Comparison of ENCODE assay signal across 9 cellular contexts in genomic region chr13:110524484-110525254, GRCh38. TPM values are rescaled to one million over a fixed set of nuclear protein-coding genes. Genes with fewer than 3 reads are reported as not detected.
DNase-seq lines count a peak whose midpoint lies in the region; ATAC-seq and TF ChIP-seq lines count a peak whose summit lies in the region.
"Had no signal": no experiment of that assay in that cellular context is flagged by ENCODE, and none has a peak within 500 bp of the region (broad histone marks: within the 10 kb centered on the region; RNA-seq: fewer than 3 reads in every experiment).

No MANE protein-coding gene starts in this region.

- H3K56ac ChIP-seq in mesendoderm (ENCODE audit: low read length) = no peak overlapping the region

- no peak overlapping the region for H2AK5ac ChIP-seq in mesendoderm (ENCODE audit: low read length)

- H4K5ac ChIP-seq in mesendoderm (ENCODE audit: low read length) = no peak overlapping the region

- DNase-seq in DND-41 (peak; percentile 6), NCI-H2029 treated with DMSO at 0.1 percent for 48 hours (lab: John Stamatoyannopoulos, UW) (peak; percentile 85), coronary artery (ENCODE audit: low spot score) (no peak), CD1c-positive myeloid dendritic cell (ENCODE audit: extremely low spot score) (no peak), NCI-H2227 treated with DMSO at 0.1 percent for 48 hours (lab: John Stamatoyannopoulos, UW) (no peak), mesendoderm (no peak), HFFc6 (no peak)

- H3K27ac Mint-ChIP-seq in HFFc6 = no peak overlapping the region
- H3K27ac Mint-ChIP-seq: activated naive CD8-positive, alpha-beta T cell had no signal

- no peak overlapping the region for H2BK5ac ChIP-seq in mesendoderm (ENCODE audit: low read length)

- no peaks in the 10 kb centered on the region for H3K9me3 Mint-ChIP-seq in HFFc6

- H3K4ac ChIP-seq in mesendoderm (ENCODE audit: low read depth, low read length) = no peak overlapping the region

- TF ChIP-seq CTCF in DND-41 (IDR thresholded peaks at IDR 0.05; ENCODE audit: borderline replicate concordance, extremely low read depth, low read length, poor library complexity, severe bottlenecking) (no peak), coronary artery (IDR thresholded peaks at IDR 0.05) (no peak), parathyroid adenoma (IDR thresholded peaks at IDR 0.05) (no peak), HFFc6 (IDR thresholded peaks at IDR 0.05) (no peak)

- H3K9ac ChIP-seq in DND-41 (ENCODE audit: low read depth, low read length) = no peak overlapping the region
- H3K9ac ChIP-seq in parathyroid adenoma = no peak overlapping the region
- H3K9ac ChIP-seq in mesendoderm (ENCODE audit: low read length) = no peak overlapping the region

- H3K9me3 ChIP-seq in DND-41 (ENCODE audit: insufficient read depth, low read length, severe bottlenecking) (no peaks in the 10 kb centered on the region), parathyroid adenoma (ENCODE audit: control insufficient read depth, low read length) (no peaks in the 10 kb centered on the region)

- ATAC-seq in DND-41 (ENCODE audit: insufficient read depth, low read depth) = no peak

- peaks cover 26% of the 10 kb centered on the region for H3K27me3 Mint-ChIP-seq in HFFc6 (ENCODE audit: insufficient read depth)
- H3K27me3 Mint-ChIP-seq: activated naive CD8-positive, alpha-beta T cell had no signal

- H3K79me1 ChIP-seq in mesendoderm (ENCODE audit: low read length) = peaks cover 9% of the 10 kb centered on the region

- no peaks in the 10 kb centered on the region for H3K36me3 Mint-ChIP-seq in HFFc6 (ENCODE audit: low read depth)
- H3K36me3 Mint-ChIP-seq: activated naive CD8-positive, alpha-beta T cell had no signal

- H3K4me1 Mint-ChIP-seq in HFFc6 (ENCODE audit: low read depth) = no peaks in the 10 kb centered on the region

- H2BK120ac ChIP-seq in mesendoderm (ENCODE audit: low read depth, low read length) = no peak overlapping the region

- H3K36me3 ChIP-seq in DND-41 (ENCODE audit: insufficient read depth, low read length) = no peaks in the 10 kb centered on the region
- H3K36me3 ChIP-seq in parathyroid adenoma (ENCODE audit: control insufficient read depth, insufficient read depth, low read length) = no peaks in the 10 kb centered on the region
- no peaks in the 10 kb centered on the region for H3K36me3 ChIP-seq in mesendoderm (ENCODE audit: control insufficient read depth, insufficient read depth, low read length)

- no peaks in the 10 kb centered on the region for H3K79me2 ChIP-seq in DND-41 (ENCODE audit: insufficient read depth, low read length)
- H3K79me2 ChIP-seq in parathyroid adenoma = no peaks in the 10 kb centered on the region
- peaks cover 12% of the 10 kb centered on the region for H3K79me2 ChIP-seq in mesendoderm (ENCODE audit: control insufficient read depth, insufficient read depth, low read length)

- H3K27me3 ChIP-seq in DND-41 (ENCODE audit: insufficient read depth, low read length, poor library complexity) (peaks cover 7% of the 10 kb centered on the region), parathyroid adenoma (ENCODE audit: control insufficient read depth, insufficient read depth, low read length) (no peaks in the 10 kb centered on the region), mesendoderm (ENCODE audit: insufficient read depth, low read length, poor library complexity) (no peaks in the 10 kb centered on the region)

- no peak overlapping the region for H3K4me3 Mint-ChIP-seq in HFFc6
- H3K4me3 Mint-ChIP-seq: activated naive CD8-positive, alpha-beta T cell had no signal

- no CpG with 5 or more reads among the region's 20 CpGs for WGBS in mesendoderm (ENCODE audit: extremely low coverage, insufficient coverage, low lambda C conversion rate)

- no peak overlapping the region for H3K23ac ChIP-seq in mesendoderm (ENCODE audit: low read length)

- H4K8ac ChIP-seq in mesendoderm (ENCODE audit: low read depth, low read length) = no peak overlapping the region

- no peak overlapping the region for H3K18ac ChIP-seq in mesendoderm (ENCODE audit: low read length)

- peaks cover 24% of the 10 kb centered on the region for H4K20me1 ChIP-seq in DND-41 (ENCODE audit: insufficient read depth, low read length)

- H3K4me1 ChIP-seq in DND-41 (ENCODE audit: insufficient read depth, low read length) = no peaks in the 10 kb centered on the region
- H3K4me1 ChIP-seq in parathyroid adenoma = peaks cover 5% of the 10 kb centered on the region
- peaks cover 8% of the 10 kb centered on the region for H3K4me1 ChIP-seq in mesendoderm (ENCODE audit: control insufficient read depth, low read depth, low read length)

- H2BK15ac ChIP-seq in mesendoderm (replicated peaks; ENCODE audit: low read depth) = no peak overlapping the region

- H2AFZ ChIP-seq in DND-41 (ENCODE audit: low read depth, low read length) (no peak overlapping the region), parathyroid adenoma (peak overlapping the region; percentile 60)

- no peak overlapping the region for H3K27ac ChIP-seq in DND-41 (ENCODE audit: low read length)
- peak overlapping the region; percentile 88 to 92 for H3K27ac ChIP-seq in coronary artery
- H3K27ac ChIP-seq in parathyroid adenoma = no peak overlapping the region
- H3K27ac ChIP-seq in mesendoderm (ENCODE audit: low read depth, low read length) = no peak overlapping the region

- H3K4me2 ChIP-seq in DND-41 (ENCODE audit: insufficient read depth, low read length) (no peak overlapping the region), parathyroid adenoma (ENCODE audit: low read length) (peak overlapping the region; percentile 56), mesendoderm (ENCODE audit: low read length) (no peak overlapping the region)

- H3K4me3 ChIP-seq in DND-41 (ENCODE audit: low read depth in 1 of 2, low read length in 2 of 2) (no peak overlapping the region), coronary artery (peak overlapping the region; percentile 29), parathyroid adenoma (ENCODE audit: low read depth, low read length) (no peak overlapping the region), mesendoderm (ENCODE audit: low read length) (no peak overlapping the region)

RNA-seq across cellular contexts. Expression of gene RAB20, which starts 36.9 kb away (rescaled TPM):
- polyA plus RNA-seq in mesendoderm (2013, experiment 1 of 2) = 30.9 TPM
- polyA plus RNA-seq in mesendoderm (2013, experiment 2 of 2) = 30.6 TPM
- 1 to 10 TPM in 1 of 6 experiments, under 1 TPM in 5; 0.40 to 1.0 (median 0.74) TPM for total RNA-seq in HFFc6 (2021; fragmentation: NEBNext Ultra II Directional; extraction: Animal tissue kit (Norgen Biotek cat#: 25700))

Comparison
In these comparisons a context has a peak if more than half of its experiments do, and no peak if none do; other contexts are left out.
1. DNase-seq: peak in DND-41 (single experiment) and NCI-H2029 treated with DMSO at 0.1 percent for 48 hours (single experiment); none in coronary artery (single experiment), CD1c-positive myeloid dendritic cell (single experiment), NCI-H2227 treated with DMSO at 0.1 percent for 48 hours (single experiment), mesendoderm (single experiment) and HFFc6 (single experiment).
2. H3K27ac ChIP-seq: peak in coronary artery (2 of 2); none in DND-41 (single experiment), parathyroid adenoma (single experiment) and mesendoderm (single experiment).